9 cellular contexts compared by ENCODE assay signal in genomic region chr19:48332351-48332661, GRCh38. TPM values are rescaled to one million over a fixed set of nuclear protein-coding genes. Genes with fewer than 3 reads are reported as not detected.
DNase-seq lines count a peak whose midpoint lies in the region; ATAC-seq and TF ChIP-seq lines count a peak whose summit lies in the region.
"Had no signal": no experiment of that assay in that cellular context is flagged by ENCODE, and none has a peak within 500 bp of the region (broad histone marks: within the 10 kb centered on the region; RNA-seq: fewer than 3 reads in every experiment).

No MANE protein-coding gene starts in this region.

- TF ChIP-seq CTCF in right lobe of liver (IDR thresholded peaks at IDR 0.05) (no peak), suprapubic skin (IDR thresholded peaks at IDR 0.05) (no peak)

- no peak for DNase-seq in activated CD8-positive, alpha-beta memory T cell treated with anti-CD3 and anti-CD28 coated beads, Interleukin-2, amount 10 ng/mL, durations not matched to agents 7 days and 5 days
- no peak for DNase-seq in activated CD8-positive, alpha-beta memory T cell treated with anti-CD3 and anti-CD28 coated beads for 24 hours
- no peak for DNase-seq in adipocyte (ENCODE audit: low read depth)
- no peak for DNase-seq in right lobe of liver
- no peak for DNase-seq in suprapubic skin (ENCODE audit: low spot score in 2 of 2)
- DNase-seq in stimulated activated CD4-positive, alpha-beta T cell treated with anti-CD3 and anti-CD28 coated beads, Interleukin-4, amount 100 ng/mL, for 4 hours: no peak
- DNase-seq in DMS114 treated with DMSO at 0.1 percent for 48 hours (lab: John Stamatoyannopoulos, UW; ENCODE audit: unreplicated experiment): no peak
- DNase-seq in LoVo (ENCODE audit: low spot score): no peak

- H3K27me3 ChIP-seq in adipocyte (replicated peaks; ENCODE audit: control insufficient read depth, insufficient read depth, low read length) (no peaks in the 10 kb centered on the region), right lobe of liver (no peaks in the 10 kb centered on the region), suprapubic skin (no peaks in the 10 kb centered on the region)

- peaks cover 37% of the 10 kb centered on the region for H3K36me3 Mint-ChIP-seq in activated CD8-positive, alpha-beta memory T cell treated with anti-CD3 and anti-CD28 coated beads, Interleukin-2, amount 10 ng/mL, durations not matched to agents 7 days and 5 days

- TF ChIP-seq POLR2A in right lobe of liver (IDR thresholded peaks at IDR 0.05): no peak
- no peak for TF ChIP-seq POLR2A in suprapubic skin (IDR thresholded peaks at IDR 0.05)

- H3K36me3 ChIP-seq in adipocyte (ENCODE audit: control insufficient read depth, insufficient read depth, low read length, severe bottlenecking) (peaks cover 33% of the 10 kb centered on the region), right lobe of liver (no peaks in the 10 kb centered on the region), suprapubic skin (peaks cover 7% of the 10 kb centered on the region)

- peaks cover 55% of the 10 kb centered on the region for H3K4me1 Mint-ChIP-seq in activated CD8-positive, alpha-beta memory T cell treated with anti-CD3 and anti-CD28 coated beads, Interleukin-2, amount 10 ng/mL, durations not matched to agents 7 days and 5 days

- no peak for ATAC-seq in activated CD8-positive, alpha-beta memory T cell treated with anti-CD3 and anti-CD28 coated beads, Interleukin-2, amount 10 ng/mL, durations not matched to agents 7 days and 5 days
- ATAC-seq in right lobe of liver: no peak

- H3K9me3 ChIP-seq in adipocyte (ENCODE audit: control insufficient read depth, low read length) (no peaks in the 10 kb centered on the region), right lobe of liver (no peaks in the 10 kb centered on the region), suprapubic skin (no peaks in the 10 kb centered on the region)

- H3K9ac ChIP-seq in adipocyte (ENCODE audit: low read length): no peak overlapping the region

- H3K4me1 ChIP-seq in adipocyte (ENCODE audit: control insufficient read depth, insufficient read depth, low read length): peaks cover 25% of the 10 kb centered on the region
- H3K4me1 ChIP-seq in right lobe of liver: peaks cover 0 to 4% (median 0%) of the 10 kb centered on the region in 4 donors
- H3K4me1 ChIP-seq in suprapubic skin: peaks cover 58% of the 10 kb centered on the region

- peak overlapping the region; percentile 96 for H3K4me3 Mint-ChIP-seq in activated CD8-positive, alpha-beta memory T cell treated with anti-CD3 and anti-CD28 coated beads, Interleukin-2, amount 10 ng/mL, durations not matched to agents 7 days and 5 days

- peak overlapping the region in 2 of 3 donors; percentile 35 to 76 for H3K27ac ChIP-seq in right lobe of liver
- peak overlapping the region; percentile 92 for H3K27ac ChIP-seq in suprapubic skin

- CTCF ChIA-PET in activated CD8-positive, alpha-beta memory T cell treated with anti-CD3 and anti-CD28 coated beads, Interleukin-2, amount 10 ng/mL, durations not matched to agents 7 days and 5 days (lab: Charles Lee): interaction anchor here (0.7 to 9.7 kb wide), 13 partner anchors 13 to 252 kb away, joined by 3 to 390 read pairs (median 14); partner anchors contain the start of genes CARD8, EMP3, KDELR1 and SYNGR4

- H3K27me3 Mint-ChIP-seq in activated CD8-positive, alpha-beta memory T cell treated with anti-CD3 and anti-CD28 coated beads, Interleukin-2, amount 10 ng/mL, durations not matched to agents 7 days and 5 days: no peaks in the 10 kb centered on the region

- intact Hi-C loops in right lobe of liver (cut with DNase I): no loop called here

- H3K27ac Mint-ChIP-seq in activated CD8-positive, alpha-beta memory T cell treated with anti-CD3 and anti-CD28 coated beads, Interleukin-2, amount 10 ng/mL, durations not matched to agents 7 days and 5 days: peak overlapping the region; percentile 93

- H3K4me3 ChIP-seq in adipocyte (ENCODE audit: low read length) (peak overlapping the region; percentile 47), right lobe of liver (peak overlapping the region in 2 of 3 donors; percentile 4 to 41), suprapubic skin (peak overlapping the region; percentile 54)

- TF ChIP-seq EP300 in suprapubic skin (IDR thresholded peaks at IDR 0.05): no peak

- WGBS in right lobe of liver (ENCODE audit: insufficient coverage, low coverage, low lambda C conversion rate, missing lambda C conversion rate): 62% methylated on average over 6 of the region's 6 CpGs
- 33% methylated on average over 6 of the region's 6 CpGs for WGBS in suprapubic skin

- H3K9me3 Mint-ChIP-seq in activated CD8-positive, alpha-beta memory T cell treated with anti-CD3 and anti-CD28 coated beads, Interleukin-2, amount 10 ng/mL, durations not matched to agents 7 days and 5 days (ENCODE audit: low read depth): no peaks in the 10 kb centered on the region

RNA-seq across cellular contexts. Expression of gene EMP3, which starts 7.0 kb away (rescaled TPM):
- total RNA-seq in activated CD8-positive, alpha-beta memory T cell treated with anti-CD3 and anti-CD28 coated beads, Interleukin-2, amount 10 ng/mL, durations not matched to agents 7 days and 5 days: 100 to 1,000 TPM; 291 to 294 TPM
- total RNA-seq in right lobe of liver: 10 to 100 TPM in 1 of 6 experiments, 1 to 10 TPM in 5; 2.8 to 14.2 (median 5.6) TPM
- 10 to 100 TPM in 3 of 4 donors, 1 to 10 TPM in 1; 9.3 to 22.5 (median 13.2) TPM for total RNA-seq in suprapubic skin

RNA-seq across cellular contexts. Expression of gene TMEM143, which starts 31.4 kb away (rescaled TPM):
- total RNA-seq in activated CD8-positive, alpha-beta memory T cell treated with anti-CD3 and anti-CD28 coated beads, Interleukin-2, amount 10 ng/mL, durations not matched to agents 7 days and 5 days: 10 to 100 TPM; 16.7 to 22.3 TPM
- total RNA-seq in right lobe of liver (10 to 100 TPM in 3 of 6 experiments, 1 to 10 TPM in 3; 6.5 to 15.1 (median 9.8) TPM), suprapubic skin (10 to 100 TPM in 2 of 4 donors, 1 to 10 TPM in 2; 7.8 to 14.7 (median 9.3) TPM)

RNA-seq across cellular contexts. Expression of gene SYNGR4, which starts 31.9 kb away (rescaled TPM):
- not detected for total RNA-seq in activated CD8-positive, alpha-beta memory T cell treated with anti-CD3 and anti-CD28 coated beads, Interleukin-2, amount 10 ng/mL, durations not matched to agents 7 days and 5 days
- total RNA-seq in right lobe of liver (under 1 TPM in 1 of 6 experiments, not detected in 5; 0.80 TPM), suprapubic skin (not detected)
- total RNA-seq: T-helper 2 cell treated with Interferon-gamma antibody and Interleukin-4, amounts not matched to agents 100 ng/mL and 5 ng/mL, for 36 hours had no signal

RNA-seq across cellular contexts. Expression of gene KDELR1, which starts 59.0 kb away (rescaled TPM):
- total RNA-seq in activated CD8-positive, alpha-beta memory T cell treated with anti-CD3 and anti-CD28 coated beads, Interleukin-2, amount 10 ng/mL, durations not matched to agents 7 days and 5 days: 10 to 100 TPM; 64.8 to 72.2 TPM
- 10 to 100 TPM; 69.1 to 83.1 (median 77.1) TPM for total RNA-seq in right lobe of liver
- total RNA-seq in suprapubic skin: 10 to 100 TPM; 77.3 to 94.1 (median 87.7) TPM

Comparison
In these comparisons a context has a peak if more than half of its experiments do, and no peak if none do; other contexts are left out.
1. RNA of gene EMP3, which starts 7.0 kb away (total RNA-seq): 291 to 294 TPM in activated CD8-positive, alpha-beta memory T cell treated with anti-CD3 and anti-CD28 coated beads, Interleukin-2, amount 10 ng/mL, durations not matched to agents 7 days and 5 days; 9.3 to 22.5 TPM in suprapubic skin and 2.8 to 14.2 TPM in right lobe of liver; every median in the first group is over 10 times any median in the second.
2. Peak in every context shown above with its lines, with median percentiles within 50 percentile points of each other: H3K4me3 ChIP-seq.